Comparison of ENCODE assay signal across 9 cellular contexts in genomic region chr3:58585994-58586393, GRCh38. TPM values are rescaled to one million over a fixed set of nuclear protein-coding genes. Genes with fewer than 3 reads are reported as not detected.
DNase-seq lines count a peak whose midpoint lies in the region; ATAC-seq and TF ChIP-seq lines count a peak whose summit lies in the region.
"Had no signal": no experiment of that assay in that cellular context is flagged by ENCODE, and none has a peak within 500 bp of the region (broad histone marks: within the 10 kb centered on the region; RNA-seq: fewer than 3 reads in every experiment).

No MANE protein-coding gene starts in this region.

- no peak overlapping the region for H3K27ac ChIP-seq in HCT116 (ENCODE audit: low read depth, low read length)
- no peak overlapping the region for H3K27ac ChIP-seq in breast epithelium
- H3K27ac ChIP-seq: WERI-Rb-1 had no signal

- H3K4me2 ChIP-seq in HCT116 (ENCODE audit: low read length), result peak overlapping the region; percentile 84

- RAD21 ChIA-PET in HCT116 (lab: Charles Lee; ENCODE audit: low non-redundant PET in 1 of 2, low total read pairs in 2 of 2, uncharacterized antibody in 2 of 2, unreplicated experiment in 2 of 2), result interaction anchor here in 1 of 2 experiments (1.1 kb wide), 1 partner anchor 44 kb away, joined by 6 read pairs; no protein-coding TSS in a partner anchor

- POLR2A ChIA-PET in HCT116 (lab: Charles Lee), result no interaction called here

- H3K4me3 Mint-ChIP-seq in neural crest cell, result peak overlapping the region; percentile 76

- DNase-seq in COLO668 (lab: John Stamatoyannopoulos, UW; ENCODE audit: unreplicated experiment), result peak; percentile 26
- no peak for DNase-seq in HCT116 (ENCODE audit: low read depth, low spot score)
- no peak for DNase-seq in breast epithelium (ENCODE audit: low spot score in 2 of 2)
- no peak for DNase-seq in neural crest cell (ENCODE audit: low read depth, low spot score)
- no peak for DNase-seq in NCI-H1105 treated with DMSO at 0.1 percent for 48 hours (lab: John Stamatoyannopoulos, UW)
- DNase-seq in T-helper 9 cell, result no peak
- DNase-seq: WERI-Rb-1 had no signal

- H3K9me3 Mint-ChIP-seq in neural crest cell, result no peaks in the 10 kb centered on the region

- TF ChIP-seq RAD21 in HCT116 (IDR thresholded peaks at IDR 0.05; ENCODE audit: low read depth), result no peak

- H3K27me3 ChIP-seq in HCT116 (ENCODE audit: insufficient read depth, low read length) (no peaks in the 10 kb centered on the region), breast epithelium (peaks cover 6 to 9% of the 10 kb centered on the region in 2 donors)

- H3K27ac Mint-ChIP-seq in neural crest cell (ENCODE audit: unreplicated experiment), result no peak overlapping the region

- BruUV-seq in HCT116 (replicated peaks; lab: Mats Ljungman, UMichigan), result no TSS peak

- H3K4me3 ChIP-seq in HCT116 (replicated peaks in 1 of 2; ENCODE audit: low read depth in 1 of 2, low read length in 2 of 2) (peak overlapping the region in 1 of 2 experiments; percentile 68; a peak in 2 of 4 replicates), breast epithelium (peak overlapping the region; percentile 50 to 66 (median 59))

- peak overlapping the region; percentile 90 for H2AFZ ChIP-seq in HCT116 (ENCODE audit: low read depth, low read length, poor library complexity, severe bottlenecking)

- TF ChIP-seq CTCF in HCT116 (IDR thresholded peaks at IDR 0.05 in 2 of 3, conservative IDR thresholded peaks at IDR 0.05 in 1 of 3; ENCODE audit: borderline replicate concordance in 1 of 3, insufficient read depth in 1 of 3, low read depth in 2 of 3, low read length in 2 of 3) (no peak), breast epithelium (IDR thresholded peaks at IDR 0.05) (no peak), neural crest cell (conservative IDR thresholded peaks at IDR 0.05) (no peak)

- H3K9ac ChIP-seq in HCT116 (ENCODE audit: low read length), result no peak overlapping the region

- no peak for TF ChIP-seq POLR2A in HCT116 (IDR thresholded peaks at IDR 0.05; ENCODE audit: borderline replicate concordance, extremely low read depth, insufficient read depth, insufficient read length)
- no peak for TF ChIP-seq POLR2A in breast epithelium (IDR thresholded peaks at IDR 0.05)

- H4K20me1 ChIP-seq in HCT116 (ENCODE audit: insufficient read depth), result no peaks in the 10 kb centered on the region

- H3K9me3 ChIP-seq in HCT116 (ENCODE audit: control insufficient read depth in 1 of 2, insufficient read depth in 1 of 2, low read depth in 1 of 2, low read length in 2 of 2) (no peaks in the 10 kb centered on the region), breast epithelium (no peaks in the 10 kb centered on the region)

- no peaks in the 10 kb centered on the region for H3K79me2 ChIP-seq in HCT116 (ENCODE audit: insufficient read depth, low read length)

- H3K4me1 ChIP-seq in HCT116 (ENCODE audit: control insufficient read depth in 1 of 2, insufficient read depth in 2 of 2, low read length in 2 of 2) (peaks cover 4 to 19% of the 10 kb centered on the region in 2 experiments; a peak in 3 of 4 replicates), breast epithelium (no peaks in the 10 kb centered on the region)

- ATAC-seq in HCT116, result no peak
- ATAC-seq in HG02981 (IDR thresholded peaks at IDR 0.05; ENCODE audit: unreplicated experiment), result no peak
- no peak for ATAC-seq in GM21447 (IDR thresholded peaks at IDR 0.05; ENCODE audit: unreplicated experiment)

- intact Hi-C loops in HCT116 (cut with micrococcal nuclease) (no loop called here), breast epithelium (cut with DNase I; ENCODE audit: low total_unique reads) (no loop called here)

- H3K9me2 ChIP-seq in HCT116 (ENCODE audit: insufficient read depth), result no peaks in the 10 kb centered on the region

- H3K27me3 Mint-ChIP-seq in neural crest cell (ENCODE audit: low read depth), result peaks cover 63% of the 10 kb centered on the region

- H3K4me1 Mint-ChIP-seq in neural crest cell, result peaks cover 50% of the 10 kb centered on the region

- H3K36me3 ChIP-seq in HCT116 (ENCODE audit: control insufficient read depth in 1 of 2, insufficient read depth in 2 of 2, low read length in 2 of 2), result no peaks in the 10 kb centered on the region
- H3K36me3 ChIP-seq in breast epithelium, result no peaks in the 10 kb centered on the region
- H3K36me3 ChIP-seq: WERI-Rb-1 had no signal

- H3K36me3 Mint-ChIP-seq in neural crest cell (ENCODE audit: low read depth), result no peaks in the 10 kb centered on the region

- CTCF ChIA-PET in HCT116 (lab: Charles Lee), result interaction anchor here (0.9 to 1.3 kb wide), 2 partner anchors 24 to 45 kb away, joined by 4 to 15 read pairs; no protein-coding TSS in a partner anchor

TF ChIP-seq in HCT116, 20 proteins besides CTCF, POLR2A, EP300 and RAD21:
- no peak for TF ChIP-seq SP1 (IDR thresholded peaks at IDR 0.05; ENCODE audit: low read depth)
- no peak for TF ChIP-seq ZFX (IDR thresholded peaks at IDR 0.05)
- TF ChIP-seq, protein P1, sequence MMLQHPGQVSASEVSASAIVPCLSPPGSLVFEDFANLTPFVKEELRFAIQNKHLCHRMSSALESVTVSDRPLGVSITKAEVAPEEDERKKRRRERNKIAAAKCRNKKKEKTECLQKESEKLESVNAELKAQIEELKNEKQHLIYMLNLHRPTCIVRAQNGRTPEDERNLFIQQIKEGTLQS (IDR thresholded peaks at IDR 0.05), result no peak

RNA-seq across cellular contexts. Expression of gene FAM107A, which starts 8.8 kb away (rescaled TPM):
- total RNA-seq in HCT116 (2021; ENCODE audit: unreplicated experiment), result not detected
- polyA plus RNA-seq in HCT116 (2012), result 0.03 TPM in 1 of 2 replicates, not detected in the other
- 10 to 100 TPM; 17.7 to 64.5 (median 31.9) TPM for total RNA-seq in breast epithelium
- total RNA-seq in neural crest cell, result 1.6 and 2.3 TPM in 2 replicates

RNA-seq across cellular contexts. Expression of gene ACOX2, which starts 49.0 kb away (rescaled TPM):
- 12.8 TPM for total RNA-seq in HCT116 (2021; ENCODE audit: unreplicated experiment)
- 11.6 and 15.9 TPM in 2 replicates for polyA plus RNA-seq in HCT116 (2012)
- 10 to 100 TPM; 12.1 to 31.5 (median 17.6) TPM for total RNA-seq in breast epithelium
- total RNA-seq in neural crest cell, result 0.98 and 1.0 TPM in 2 replicates
